In the genomic region with DNA sequence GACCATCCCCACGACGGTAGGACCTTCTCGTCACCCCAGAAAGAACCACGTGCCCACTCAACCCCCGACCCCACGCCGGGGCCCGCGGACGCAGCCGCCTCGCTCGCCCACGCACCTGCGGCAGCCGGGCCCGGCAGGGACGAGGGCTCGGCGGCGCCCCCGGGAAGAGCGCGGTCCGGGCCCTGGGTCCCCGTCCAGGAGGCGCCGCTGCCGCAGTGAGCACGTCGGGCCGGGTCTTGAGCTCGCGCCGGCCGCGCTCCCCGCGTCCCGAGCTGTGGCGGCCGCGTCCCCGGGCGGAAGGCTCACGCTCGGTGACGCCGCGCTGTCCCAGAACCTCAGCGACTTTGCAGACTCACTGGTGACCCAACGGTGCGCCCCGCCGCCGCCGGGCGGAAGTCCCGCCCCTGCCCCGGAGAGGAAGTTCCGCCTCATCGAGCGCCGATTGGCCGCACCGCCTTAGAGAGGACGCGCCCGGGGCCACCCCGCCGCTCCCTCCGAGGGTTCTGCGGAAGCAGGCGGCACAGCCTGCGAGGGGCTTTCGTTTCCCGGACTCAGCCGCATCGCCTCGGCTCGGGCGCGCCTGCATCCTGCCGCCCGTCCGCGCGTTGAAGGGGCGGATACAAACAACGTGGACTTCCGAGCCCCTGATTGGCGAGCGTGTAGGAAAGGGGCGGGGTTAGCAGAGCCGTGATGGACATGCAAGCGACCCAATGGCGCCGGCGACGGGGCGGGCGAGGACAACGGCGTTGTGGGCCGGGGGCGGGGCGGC, we compare ENCODE assay signal across 8 cellular contexts. TPM values are rescaled to one million over a fixed set of nuclear protein-coding genes. Genes with fewer than 3 reads are reported as not detected.
DNase-seq lines count a peak whose midpoint lies in the region; ATAC-seq, FAIRE-seq and TF ChIP-seq lines count a peak whose summit lies in the region.

No MANE protein-coding gene starts in this region.

- ATAC-seq in HG02970 (IDR thresholded peaks at IDR 0.05; ENCODE audit: low FRiP score, unreplicated experiment), result peak; percentile 62
- peak; percentile 95 for ATAC-seq in aorta (ENCODE audit: low FRiP score)

- H3K27me3 ChIP-seq in astrocyte (ENCODE audit: insufficient read depth, low read length) (no peaks in the 10 kb centered on the region), aorta (ENCODE audit: control insufficient read depth in 1 of 2, insufficient read depth in 2 of 2, low read length in 1 of 2) (no peaks in the 10 kb centered on the region)

- H3K9me3 ChIP-seq in astrocyte (ENCODE audit: insufficient read depth, low read depth, low read length) (no peaks in the 10 kb centered on the region), aorta (ENCODE audit: control insufficient read depth, low read length) (no peaks in the 10 kb centered on the region)

- 0 to 1% methylated on average over 79 to 107 of the region's 107 CpGs for WGBS in aorta, 2 donors

- DNase-seq in GM18507 (ENCODE audit: extremely low spot score, insufficient read length, low read depth) (peak; percentile 81), NCI-H1930 (lab: John Stamatoyannopoulos, UW) (peak; percentile 93 to 96), T-helper 22 cell (ENCODE audit: low read depth) (peak; percentile 97), astrocyte (ENCODE audit: low read depth) (peak; percentile 86), hepatic stellate cell (ENCODE audit: low spot score) (peak; percentile 97), renal cortical epithelial cell (ENCODE audit: low read depth) (peak; percentile 78), aorta (peak; percentile 98 to 99)

- no peak for FAIRE-seq in GM18507 (lab: Jason Lieb, UNC)
- no peak for FAIRE-seq in astrocyte (lab: Jason Lieb, UNC)

- TF ChIP-seq CTCF in astrocyte (IDR thresholded peaks at IDR 0.05; ENCODE audit: insufficient read depth, low read depth, low read length), result no peak

- H3K27me3 Mint-ChIP-seq in astrocyte (ENCODE audit: low read depth, unreplicated experiment), result no peaks in the 10 kb centered on the region

- no peaks in the 10 kb centered on the region for H3K9me3 Mint-ChIP-seq in astrocyte (ENCODE audit: unreplicated experiment)

- H3K9ac ChIP-seq in astrocyte (ENCODE audit: low read length), result peak overlapping the region; percentile 87

- peak overlapping the region; percentile 87 for H3K4me2 ChIP-seq in astrocyte (ENCODE audit: low read length)

- H3K4me1 ChIP-seq in astrocyte (ENCODE audit: insufficient read depth, low read length), result peaks cover 15% of the 10 kb centered on the region
- H3K4me1 ChIP-seq in aorta (ENCODE audit: control insufficient read depth in 1 of 2, insufficient read depth in 2 of 2, low read length in 2 of 2), result no peaks in the 10 kb centered on the region

- H3K36me3 ChIP-seq in astrocyte (ENCODE audit: insufficient read depth, low read length) (no peaks in the 10 kb centered on the region), aorta (ENCODE audit: control insufficient read depth in 1 of 2, insufficient read depth in 2 of 2, low read length in 1 of 2) (no peaks in the 10 kb centered on the region)

- H3K4me3 ChIP-seq in astrocyte (ENCODE audit: insufficient read depth, low read depth, low read length), result peak overlapping the region; percentile 73
- peak overlapping the region; percentile 58 to 69 for H3K4me3 ChIP-seq in aorta (ENCODE audit: low read length in 2 of 2)

- peaks cover 2% of the 10 kb centered on the region for H3K36me3 Mint-ChIP-seq in astrocyte (ENCODE audit: low read depth, unreplicated experiment)

- peaks cover 11% of the 10 kb centered on the region for H3K4me1 Mint-ChIP-seq in astrocyte (ENCODE audit: low read depth, unreplicated experiment)

- peak overlapping the region; percentile 98 for H2AFZ ChIP-seq in astrocyte (ENCODE audit: low read depth, low read length)

- peak overlapping the region; percentile 96 for H3K4me3 Mint-ChIP-seq in astrocyte (ENCODE audit: unreplicated experiment)

- peaks cover 53% of the 10 kb centered on the region for H3K79me2 ChIP-seq in astrocyte (ENCODE audit: insufficient read depth, low read length)

- H3K27ac Mint-ChIP-seq in astrocyte (ENCODE audit: unreplicated experiment), result peak overlapping the region; percentile 100

- intact Hi-C loops in aorta (cut with DNase I), result loop anchor here in 1 of 2 donors (5.0 kb wide), 1 partner anchor 48 kb away; a partner anchor contains a TSS

- H3K27ac ChIP-seq in astrocyte (ENCODE audit: low read depth, low read length) (peak overlapping the region; percentile 98), aorta (ENCODE audit: low read depth in 1 of 2, low read length in 2 of 2) (peak overlapping the region; percentile 71 to 87)

- H4K20me1 ChIP-seq in astrocyte (ENCODE audit: insufficient read depth, low read length), result peaks cover 55% of the 10 kb centered on the region

RNA-seq across cellular contexts. Expression of a gene that starts 0.8 kb away (rescaled TPM):
- total RNA-seq in astrocyte (12.6 and 13.0 TPM in 2 replicates), renal cortical epithelial cell (8.0 and 12.1 TPM in 2 replicates), aorta (10 to 100 TPM; 17.9 to 19.6 TPM)
- 10 to 100 TPM in 1 of 2 donors, 1 to 10 TPM in 1; 9.5 to 40.7 TPM for polyA plus RNA-seq in aorta

RNA-seq across cellular contexts. Expression of a gene that starts 19.3 kb away (rescaled TPM):
- total RNA-seq in astrocyte (22.2 and 22.4 TPM in 2 replicates), renal cortical epithelial cell (30.9 and 68.5 TPM in 2 replicates), aorta (10 to 100 TPM; 25.8 to 38.5 TPM)
- 10 to 100 TPM; 10.8 to 92.2 TPM for polyA plus RNA-seq in aorta

RNA-seq across cellular contexts. Expression of a gene that starts 22.3 kb away (rescaled TPM):
- total RNA-seq in astrocyte (0.50 and 0.73 TPM in 2 replicates), renal cortical epithelial cell (0.85 TPM in 1 of 2 replicates, not detected in the other), aorta (1 to 10 TPM in 1 of 2 donors, under 1 TPM in 1; 0.52 to 2.2 TPM)
- polyA plus RNA-seq in aorta, result 1 to 10 TPM in 1 of 2 donors, under 1 TPM in 1; 0.25 to 2.6 TPM

RNA-seq across cellular contexts. Expression of a gene that starts 28.9 kb away (rescaled TPM):
- total RNA-seq in astrocyte (0.09 TPM in 1 of 2 replicates, not detected in the other), renal cortical epithelial cell (0.05 TPM in 1 of 2 replicates, not detected in the other), aorta (not detected)
- polyA plus RNA-seq in aorta, result under 1 TPM in 1 of 2 donors, not detected in 1; 0.05 TPM

RNA-seq across cellular contexts. Expression of a gene that starts 41.7 kb away (rescaled TPM):
- total RNA-seq in astrocyte, result 0.43 and 0.89 TPM in 2 replicates
- total RNA-seq in renal cortical epithelial cell, result 0.35 TPM in 1 of 2 replicates, not detected in the other
- 1 to 10 TPM in 1 of 2 donors, under 1 TPM in 1; 0.33 to 1.0 TPM for total RNA-seq in aorta
- 1 to 10 TPM in 1 of 2 donors, under 1 TPM in 1; 0.63 to 2.2 TPM for polyA plus RNA-seq in aorta

Comparison
In these comparisons a context has a peak if more than half of its experiments do, and no peak if none do; other contexts are left out.
1. Peak in every context shown above with its lines: DNase-seq, ATAC-seq, H3K4me3 ChIP-seq and H3K27ac ChIP-seq.